Comparison of ENCODE assay signal across 13 cellular contexts in genomic region chr10:23693895-23694294, GRCh38.
A peak's percentile ranks its signal among the peaks of the same experiment; 100 is the strongest.
DNase-seq lines count a peak whose midpoint lies in the region; ATAC-seq and TF ChIP-seq lines count a peak whose summit lies in the region.
"Had no signal": no experiment of that assay in that cellular context is flagged by ENCODE, and none has a peak within 500 bp of the region (broad histone marks: within the 10 kb centered on the region; RNA-seq: fewer than 3 reads in every experiment).

No MANE protein-coding gene starts in this region.

- intact Hi-C loops in naive thymus-derived CD4-positive, alpha-beta T cell (cut with micrococcal nuclease) = no loop called here
- intact Hi-C loops in right lobe of liver (cut with DNase I) = loop anchor here in 1 of 2 donors (10.0 kb wide), 1 partner anchor 389 kb away; no protein-coding TSS in a partner anchor

- H3K4me1 ChIP-seq in naive thymus-derived CD4-positive, alpha-beta T cell (ENCODE audit: control insufficient read depth in 2 of 2, insufficient read depth in 2 of 2, low read length in 2 of 2) = no peaks in the 10 kb centered on the region
- peaks cover 0 to 12% (median 0%) of the 10 kb centered on the region in 4 donors for H3K4me1 ChIP-seq in right lobe of liver
- H3K4me1 ChIP-seq: colonic mucosa had no signal

- CTCF ChIA-PET in naive thymus-derived CD4-positive, alpha-beta T cell (lab: Charles Lee) = no interaction called here

- no peak for TF ChIP-seq CTCF in coronary artery (IDR thresholded peaks at IDR 0.05)
- TF ChIP-seq CTCF in HFFc6 (IDR thresholded peaks at IDR 0.05) = no peak
- no peak for TF ChIP-seq CTCF in right lobe of liver (IDR thresholded peaks at IDR 0.05)

- DNase-seq in stimulated activated CD4-positive, alpha-beta T cell treated with anti-CD3 and anti-CD28 coated beads, Interleukin-15, amount 100 ng/mL, for 24 hours = peak; percentile 29
- DNase-seq in stimulated activated CD4-positive, alpha-beta T cell treated with anti-CD3 and anti-CD28 coated beads, Interleukin-4, amount 100 ng/mL, for 1 hour = no peak
- DNase-seq in coronary artery (ENCODE audit: low spot score) (no peak), HFFc6 (no peak), right lobe of liver (no peak), HuH-7.5 (ENCODE audit: low spot score) (no peak)
- no peak for DNase-seq in naive thymus-derived CD4-positive, alpha-beta T cell
- DNase-seq in natural killer cell treated with Interleukin-12 subunit alpha and Interleukin-12 subunit beta and Interleukin-15 and Interleukin-18, amount 100 ng/mL, for 72 hours (ENCODE audit: low spot score) = no peak
- DNase-seq: colonic mucosa, MV-4-11, NCI-H510A had no signal

- H3K4me3 Mint-ChIP-seq in naive thymus-derived CD4-positive, alpha-beta T cell = peak overlapping the region in 9 of 10 donors; percentile 3 to 77 (median 47)
- no peak overlapping the region for H3K4me3 Mint-ChIP-seq in HFFc6
- H3K4me3 Mint-ChIP-seq in natural killer cell treated with Interleukin-12 subunit alpha and Interleukin-12 subunit beta and Interleukin-15 and Interleukin-18, amount 100 ng/mL, for 72 hours = no peak overlapping the region
- H3K4me3 Mint-ChIP-seq: B cell had no signal

- peaks cover 0 to under 1% (median 0%) of the 10 kb centered on the region in 11 donors for H3K9me3 Mint-ChIP-seq in naive thymus-derived CD4-positive, alpha-beta T cell
- H3K9me3 Mint-ChIP-seq in HFFc6 = peaks cover 7% of the 10 kb centered on the region; the same call in 1 of the 2 replicates
- H3K9me3 Mint-ChIP-seq in natural killer cell treated with Interleukin-12 subunit alpha and Interleukin-12 subunit beta and Interleukin-15 and Interleukin-18, amount 100 ng/mL, for 72 hours = no peaks in the 10 kb centered on the region
- H3K9me3 Mint-ChIP-seq: activated naive CD4-positive, alpha-beta T cell treated with anti-CD3 and anti-CD28 coated beads, Interleukin-2, amount 50 U/mL, for 72 hours had no signal

- H3K27me3 ChIP-seq in naive thymus-derived CD4-positive, alpha-beta T cell (ENCODE audit: control insufficient read depth in 2 of 2, insufficient read depth in 2 of 2, low read length in 2 of 2) = peaks cover 0 to 4% of the 10 kb centered on the region in 2 donors
- peaks cover 0 to 21% of the 10 kb centered on the region in 2 donors for H3K27me3 ChIP-seq in right lobe of liver

- no peaks in the 10 kb centered on the region for H3K9me3 ChIP-seq in naive thymus-derived CD4-positive, alpha-beta T cell (ENCODE audit: control insufficient read depth in 2 of 3, low read length in 3 of 3)
- no peaks in the 10 kb centered on the region for H3K9me3 ChIP-seq in right lobe of liver
- H3K9me3 ChIP-seq: colonic mucosa had no signal

- no peak for ATAC-seq in naive thymus-derived CD4-positive, alpha-beta T cell
- no peak for ATAC-seq in right lobe of liver
- no peak for ATAC-seq in natural killer cell treated with Interleukin-12 subunit alpha and Interleukin-12 subunit beta and Interleukin-15 and Interleukin-18, amount 100 ng/mL, for 72 hours

- H3K27ac ChIP-seq in coronary artery = no peak overlapping the region
- no peak overlapping the region for H3K27ac ChIP-seq in naive thymus-derived CD4-positive, alpha-beta T cell (ENCODE audit: low read depth, low read length)
- no peak overlapping the region for H3K27ac ChIP-seq in right lobe of liver
- H3K27ac ChIP-seq: colonic mucosa had no signal

- POLR2A ChIA-PET in naive thymus-derived CD4-positive, alpha-beta T cell (lab: Charles Lee) = no interaction called here

- WGBS in right lobe of liver (ENCODE audit: insufficient coverage, low coverage, low lambda C conversion rate, missing lambda C conversion rate) = 0% methylated on average over 7 of the region's 17 CpGs

- peaks cover 48 to 72% (median 61%) of the 10 kb centered on the region in 5 donors for H3K27me3 Mint-ChIP-seq in naive thymus-derived CD4-positive, alpha-beta T cell
- peaks cover 8% of the 10 kb centered on the region for H3K27me3 Mint-ChIP-seq in HFFc6 (ENCODE audit: insufficient read depth)
- peaks cover 17 to 29% of the 10 kb centered on the region in 2 donors for H3K27me3 Mint-ChIP-seq in natural killer cell treated with Interleukin-12 subunit alpha and Interleukin-12 subunit beta and Interleukin-15 and Interleukin-18, amount 100 ng/mL, for 72 hours

- H3K27ac Mint-ChIP-seq in naive thymus-derived CD4-positive, alpha-beta T cell = no peak overlapping the region
- no peak overlapping the region for H3K27ac Mint-ChIP-seq in HFFc6
- H3K27ac Mint-ChIP-seq in natural killer cell treated with Interleukin-12 subunit alpha and Interleukin-12 subunit beta and Interleukin-15 and Interleukin-18, amount 100 ng/mL, for 72 hours = no peak overlapping the region
- H3K27ac Mint-ChIP-seq: activated naive CD4-positive, alpha-beta T cell treated with anti-CD3 and anti-CD28 coated beads, Interleukin-2, amount 50 U/mL, for 72 hours; B cell had no signal

- H3K36me3 Mint-ChIP-seq in naive thymus-derived CD4-positive, alpha-beta T cell = no peaks in the 10 kb centered on the region
- no peaks in the 10 kb centered on the region for H3K36me3 Mint-ChIP-seq in HFFc6 (ENCODE audit: low read depth)
- H3K36me3 Mint-ChIP-seq in natural killer cell treated with Interleukin-12 subunit alpha and Interleukin-12 subunit beta and Interleukin-15 and Interleukin-18, amount 100 ng/mL, for 72 hours = no peaks in the 10 kb centered on the region
- H3K36me3 Mint-ChIP-seq: activated naive CD4-positive, alpha-beta T cell treated with anti-CD3 and anti-CD28 coated beads, Interleukin-2, amount 50 U/mL, for 72 hours had no signal

- peaks cover 0 to 29% (median 10%) of the 10 kb centered on the region in 7 donors for H3K4me1 Mint-ChIP-seq in naive thymus-derived CD4-positive, alpha-beta T cell
- H3K4me1 Mint-ChIP-seq in HFFc6 (ENCODE audit: low read depth) = no peaks in the 10 kb centered on the region
- no peaks in the 10 kb centered on the region for H3K4me1 Mint-ChIP-seq in natural killer cell treated with Interleukin-12 subunit alpha and Interleukin-12 subunit beta and Interleukin-15 and Interleukin-18, amount 100 ng/mL, for 72 hours (ENCODE audit: low read depth in 2 of 2)

- H3K4me3 ChIP-seq in coronary artery = peak overlapping the region; percentile 60
- no peak overlapping the region for H3K4me3 ChIP-seq in naive thymus-derived CD4-positive, alpha-beta T cell (ENCODE audit: low read length)
- no peak overlapping the region for H3K4me3 ChIP-seq in right lobe of liver
- H3K4me3 ChIP-seq: colonic mucosa had no signal

- H3K36me3 ChIP-seq in naive thymus-derived CD4-positive, alpha-beta T cell (ENCODE audit: control insufficient read depth in 2 of 3, insufficient read depth in 3 of 3, low read length in 3 of 3) = no peaks in the 10 kb centered on the region
- H3K36me3 ChIP-seq in right lobe of liver = no peaks in the 10 kb centered on the region
- H3K36me3 ChIP-seq: colonic mucosa had no signal

- TF ChIP-seq POLR2A in right lobe of liver (IDR thresholded peaks at IDR 0.05) = no peak

Comparison
In these comparisons a context has a peak if more than half of its experiments do, and no peak if none do; other contexts are left out.
1. H3K4me3 Mint-ChIP-seq: peak in naive thymus-derived CD4-positive, alpha-beta T cell (9 of 10); none in HFFc6 (single experiment) and natural killer cell treated with Interleukin-12 subunit alpha and Interleukin-12 subunit beta and Interleukin-15 and Interleukin-18, amount 100 ng/mL, for 72 hours (single experiment).